ENCODE assay signal across 8 cellular contexts in genomic region chr4:85747871-85748491, GRCh38.
DNase-seq lines count a peak whose midpoint lies in the region; ATAC-seq and TF ChIP-seq lines count a peak whose summit lies in the region.

No MANE protein-coding gene starts in this region.

- H3K27ac Mint-ChIP-seq in activated T-helper 17 cell treated with anti-CD3 and anti-CD28 coated beads, Interleukin-2, amount 50 U/mL, for 72 hours: no peak overlapping the region
- H3K27ac Mint-ChIP-seq in T-helper 2 cell treated with Interferon-gamma antibody and Interleukin-4, amounts not matched to agents 5 μg/mL and 100 μg/mL, for 36 hours: no peak overlapping the region

- H3K4me3 ChIP-seq in left ventricle myocardium inferior: no peak overlapping the region
- no peak overlapping the region for H3K4me3 ChIP-seq in sigmoid colon

- H3K36me3 ChIP-seq in left ventricle myocardium inferior (no peaks in the 10 kb centered on the region), sigmoid colon (no peaks in the 10 kb centered on the region)

- intact Hi-C loops in left ventricle myocardium inferior (cut with micrococcal nuclease): loop anchor here (2.0 to 10.0 kb wide), 2 partner anchors 599 to 663 kb away; no protein-coding TSS in a partner anchor
- intact Hi-C loops in sigmoid colon (cut with DNase I): loop anchor here (2.0 to 5.0 kb wide), 2 partner anchors 599 to 666 kb away; no protein-coding TSS in a partner anchor

- H3K27ac ChIP-seq in left ventricle myocardium inferior (replicated peaks): no peak overlapping the region
- H3K27ac ChIP-seq in sigmoid colon: no peak overlapping the region

- peaks cover 1% of the 10 kb centered on the region for H3K27me3 Mint-ChIP-seq in activated T-helper 17 cell treated with anti-CD3 and anti-CD28 coated beads, Interleukin-2, amount 50 U/mL, for 72 hours
- no peaks in the 10 kb centered on the region for H3K27me3 Mint-ChIP-seq in T-helper 2 cell treated with Interferon-gamma antibody and Interleukin-4, amounts not matched to agents 5 μg/mL and 100 μg/mL, for 36 hours (ENCODE audit: low read depth)

- peak; percentile 78 for DNase-seq in DMS 273 (lab: John Stamatoyannopoulos, UW; ENCODE audit: unreplicated experiment)
- peak; percentile 69 for DNase-seq in NCI-H2227 (lab: John Stamatoyannopoulos, UW; ENCODE audit: unreplicated experiment)
- DNase-seq in left ventricle myocardium inferior: no peak
- no peak for DNase-seq in sigmoid colon
- DNase-seq in T-helper 2 cell treated with Interferon-gamma antibody and Interleukin-4, amounts not matched to agents 5 μg/mL and 100 μg/mL, for 36 hours (ENCODE audit: low spot score): no peak

- H3K4me1 ChIP-seq in left ventricle myocardium inferior (peaks cover 21% of the 10 kb centered on the region), sigmoid colon (no peaks in the 10 kb centered on the region)

- no peaks in the 10 kb centered on the region for H3K9me3 ChIP-seq in left ventricle myocardium inferior (replicated peaks)
- no peaks in the 10 kb centered on the region for H3K9me3 ChIP-seq in sigmoid colon

- no peaks in the 10 kb centered on the region for H3K27me3 ChIP-seq in left ventricle myocardium inferior (ENCODE audit: low read depth)
- H3K27me3 ChIP-seq in sigmoid colon: no peaks in the 10 kb centered on the region

- no peak for TF ChIP-seq EP300 in sigmoid colon (IDR thresholded peaks at IDR 0.05)

- peaks cover under 1% of the 10 kb centered on the region for H3K9me3 Mint-ChIP-seq in activated T-helper 17 cell treated with anti-CD3 and anti-CD28 coated beads, Interleukin-2, amount 50 U/mL, for 72 hours
- H3K9me3 Mint-ChIP-seq in T-helper 2 cell treated with Interferon-gamma antibody and Interleukin-4, amounts not matched to agents 5 μg/mL and 100 μg/mL, for 36 hours: no peaks in the 10 kb centered on the region

- H3K4me3 Mint-ChIP-seq in activated T-helper 17 cell treated with anti-CD3 and anti-CD28 coated beads, Interleukin-2, amount 50 U/mL, for 72 hours: no peak overlapping the region
- H3K4me3 Mint-ChIP-seq in T-helper 2 cell treated with Interferon-gamma antibody and Interleukin-4, amounts not matched to agents 5 μg/mL and 100 μg/mL, for 36 hours: no peak overlapping the region

- no peak for TF ChIP-seq POLR2A in sigmoid colon (IDR thresholded peaks at IDR 0.05)

- peak; percentile 90 for TF ChIP-seq CTCF in left ventricle myocardium inferior (IDR thresholded peaks at IDR 0.05; ENCODE audit: borderline replicate concordance)
- TF ChIP-seq CTCF in sigmoid colon (IDR thresholded peaks at IDR 0.05): peak; percentile 10 to 82 (median 64)

- H3K36me3 Mint-ChIP-seq in activated T-helper 17 cell treated with anti-CD3 and anti-CD28 coated beads, Interleukin-2, amount 50 U/mL, for 72 hours (ENCODE audit: low read depth): no peaks in the 10 kb centered on the region
- no peaks in the 10 kb centered on the region for H3K36me3 Mint-ChIP-seq in T-helper 2 cell treated with Interferon-gamma antibody and Interleukin-4, amounts not matched to agents 5 μg/mL and 100 μg/mL, for 36 hours (ENCODE audit: low read depth)

- ATAC-seq in GM19397 (IDR thresholded peaks at IDR 0.05; ENCODE audit: unreplicated experiment): peak; percentile 46
- ATAC-seq in HG03439 (IDR thresholded peaks at IDR 0.05; ENCODE audit: unreplicated experiment): peak; percentile 72
- ATAC-seq in activated T-helper 17 cell treated with anti-CD3 and anti-CD28 coated beads, Interleukin-2, amount 50 U/mL, for 72 hours (replicated peaks): peak; percentile 28

- no peaks in the 10 kb centered on the region for H3K4me1 Mint-ChIP-seq in activated T-helper 17 cell treated with anti-CD3 and anti-CD28 coated beads, Interleukin-2, amount 50 U/mL, for 72 hours
- H3K4me1 Mint-ChIP-seq in T-helper 2 cell treated with Interferon-gamma antibody and Interleukin-4, amounts not matched to agents 5 μg/mL and 100 μg/mL, for 36 hours (ENCODE audit: low read depth): no peaks in the 10 kb centered on the region

- 41 to 42% methylated on average over 3 of the region's 3 CpGs for WGBS in sigmoid colon, 2 donors

Comparison
In these comparisons a context has a peak if more than half of its experiments do, and no peak if none do; other contexts are left out.
1. DNase-seq: peak in DMS 273 (single experiment) and NCI-H2227 (single experiment); none in left ventricle myocardium inferior (single experiment), sigmoid colon (single experiment) and T-helper 2 cell treated with Interferon-gamma antibody and Interleukin-4, amounts not matched to agents 5 μg/mL and 100 μg/mL, for 36 hours (single experiment).
2. Peak in every context shown above with its lines, with median percentiles within 50 percentile points of each other: ATAC-seq.